ENCODE assay signal across 13 cellular contexts in genomic region chr12:22415342-22416309, GRCh38.
DNase-seq lines count a peak whose midpoint lies in the region; FAIRE-seq and TF ChIP-seq lines count a peak whose summit lies in the region.
"Had no signal": no experiment of that assay in that cellular context is flagged by ENCODE, and none has a peak within 500 bp of the region (broad histone marks: within the 10 kb centered on the region; RNA-seq: fewer than 3 reads in every experiment).

No MANE protein-coding gene starts in this region.

- no peaks in the 10 kb centered on the region for H3K9me3 ChIP-seq in esophagus muscularis mucosa
- no peaks in the 10 kb centered on the region for H3K9me3 ChIP-seq in osteoblast (ENCODE audit: low read depth, low read length)
- no peaks in the 10 kb centered on the region for H3K9me3 ChIP-seq in transverse colon
- H3K9me3 ChIP-seq: Caco-2 had no signal

- DNase-seq in COLO829 (ENCODE audit: low spot score): peak; percentile 65
- no peak for DNase-seq in esophagus muscularis mucosa (ENCODE audit: extremely low spot score)
- no peak for DNase-seq in osteoblast (ENCODE audit: insufficient read length, low spot score, missing footprints)
- DNase-seq in ureter (ENCODE audit: low spot score): no peak
- DNase-seq in frontal cortex (ENCODE audit: low spot score in 2 of 2): no peak
- DNase-seq in transverse colon: no peak
- no peak for DNase-seq in SW 1271 (lab: John Stamatoyannopoulos, UW)
- DNase-seq: Caco-2, naive B cell, NCI-H2029 had no signal

- TF ChIP-seq CTCF in esophagus muscularis mucosa (IDR thresholded peaks at IDR 0.05) (no peak), osteoblast (IDR thresholded peaks at IDR 0.05; ENCODE audit: extremely low read depth, low read depth, low read length) (no peak), transverse colon (IDR thresholded peaks at IDR 0.05) (no peak)

- no peak for TF ChIP-seq POLR2A in esophagus muscularis mucosa (IDR thresholded peaks at IDR 0.05; ENCODE audit: low read depth)
- no peak for TF ChIP-seq POLR2A in transverse colon (IDR thresholded peaks at IDR 0.05)

- H3K27ac ChIP-seq in esophagus muscularis mucosa (replicated peaks in 1 of 4): peak overlapping the region; percentile 17 to 42 (median 36)
- no peak overlapping the region for H3K27ac ChIP-seq in osteoblast (ENCODE audit: low read depth, low read length)
- peak overlapping the region in 2 of 4 donors; percentile 5 to 49 for H3K27ac ChIP-seq in transverse colon
- H3K27ac ChIP-seq: RWPE1 had no signal

- FAIRE-seq in frontal cortex (lab: Jason Lieb, UNC): no peak
- FAIRE-seq: GM12891 had no signal

- TF ChIP-seq EP300 in Ishikawa (IDR thresholded peaks at IDR 0.05; ENCODE audit: borderline replicate concordance) (peak; percentile 23), esophagus muscularis mucosa (IDR thresholded peaks at IDR 0.05) (no peak), transverse colon (IDR thresholded peaks at IDR 0.05; ENCODE audit: low read depth) (no peak)

- no peaks in the 10 kb centered on the region for H3K36me3 ChIP-seq in esophagus muscularis mucosa
- no peaks in the 10 kb centered on the region for H3K36me3 ChIP-seq in osteoblast (ENCODE audit: insufficient read depth, low read length)
- H3K36me3 ChIP-seq in transverse colon: no peaks in the 10 kb centered on the region

- no peaks in the 10 kb centered on the region for H3K27me3 ChIP-seq in esophagus muscularis mucosa
- H3K27me3 ChIP-seq in osteoblast (ENCODE audit: insufficient read depth, low read length): peaks cover 9% of the 10 kb centered on the region
- no peaks in the 10 kb centered on the region for H3K27me3 ChIP-seq in transverse colon

- WGBS in esophagus muscularis mucosa: 38% methylated on average over 4 of the region's 4 CpGs
- 23 to 36% methylated on average over 3 to 4 of the region's 4 CpGs for WGBS in transverse colon (ENCODE audit: low coverage in 1 of 2), 2 donors

- in situ Hi-C loops in transverse colon (cut with MboI; ENCODE audit: low pct_ligation_motif_present in 1 of 4, low pct_unique_long_range_greater_than_20kb in 1 of 4, low sequenced_read_pairs in 3 of 4): no loop called here

- TF ChIP-seq RAD21 in Ishikawa (IDR thresholded peaks at IDR 0.05; ENCODE audit: low read depth): 0 out of 2 replicates have a peak, but pooled peaks have one; percentile 1

- H3K4me1 ChIP-seq in esophagus muscularis mucosa (peaks cover 25 to 48% (median 40%) of the 10 kb centered on the region in 4 donors), osteoblast (ENCODE audit: insufficient read depth, low read length) (peaks cover 14% of the 10 kb centered on the region), transverse colon (peaks cover 0 to 19% (median 10%) of the 10 kb centered on the region in 4 donors)

- H4K20me1 ChIP-seq in osteoblast (ENCODE audit: insufficient read depth, low read length): no peaks in the 10 kb centered on the region

- H3K4me2 ChIP-seq in osteoblast (ENCODE audit: insufficient read depth, low read length): peak overlapping the region; percentile 5

- H2AFZ ChIP-seq in osteoblast (ENCODE audit: low read length): no peak overlapping the region

- intact Hi-C loops in esophagus muscularis mucosa (cut with DNase I): no loop called here
- intact Hi-C loops in transverse colon (cut with DNase I; ENCODE audit: low total_unique reads): no loop called here

- H3K79me2 ChIP-seq in osteoblast (ENCODE audit: insufficient read depth, low read length): no peaks in the 10 kb centered on the region

- H3K4me3 ChIP-seq in esophagus muscularis mucosa (no peak overlapping the region), osteoblast (ENCODE audit: insufficient read depth, low read length) (no peak overlapping the region), transverse colon (no peak overlapping the region)

TF ChIP-seq in Ishikawa, 13 proteins besides CTCF, POLR2A, EP300 and RAD21:
- TF ChIP-seq ZBTB7A (IDR thresholded peaks at IDR 0.05; ENCODE audit: low read depth) (no peak), REST (IDR thresholded peaks at IDR 0.05; ENCODE audit: low read depth) (no peak), CEBPB (IDR thresholded peaks at IDR 0.05) (peak; percentile 48; the same call in 1 of the 2 replicates), FOXM1 (IDR thresholded peaks at IDR 0.05; ENCODE audit: borderline replicate concordance, low read depth) (peak; percentile 45; the same call in 1 of the 2 replicates), NFIC (IDR thresholded peaks at IDR 0.05) (peak; percentile 79), TEAD4 (IDR thresholded peaks at IDR 0.05) (peak; percentile 69), TCF12 (IDR thresholded peaks at IDR 0.05; ENCODE audit: low read depth) (peak; percentile 53; the same call in 1 of the 2 replicates)
TF ChIP-seq in Ishikawa: peak in this region for 5.
